ENCODE assay signal across 10 cellular contexts in the genomic region with DNA sequence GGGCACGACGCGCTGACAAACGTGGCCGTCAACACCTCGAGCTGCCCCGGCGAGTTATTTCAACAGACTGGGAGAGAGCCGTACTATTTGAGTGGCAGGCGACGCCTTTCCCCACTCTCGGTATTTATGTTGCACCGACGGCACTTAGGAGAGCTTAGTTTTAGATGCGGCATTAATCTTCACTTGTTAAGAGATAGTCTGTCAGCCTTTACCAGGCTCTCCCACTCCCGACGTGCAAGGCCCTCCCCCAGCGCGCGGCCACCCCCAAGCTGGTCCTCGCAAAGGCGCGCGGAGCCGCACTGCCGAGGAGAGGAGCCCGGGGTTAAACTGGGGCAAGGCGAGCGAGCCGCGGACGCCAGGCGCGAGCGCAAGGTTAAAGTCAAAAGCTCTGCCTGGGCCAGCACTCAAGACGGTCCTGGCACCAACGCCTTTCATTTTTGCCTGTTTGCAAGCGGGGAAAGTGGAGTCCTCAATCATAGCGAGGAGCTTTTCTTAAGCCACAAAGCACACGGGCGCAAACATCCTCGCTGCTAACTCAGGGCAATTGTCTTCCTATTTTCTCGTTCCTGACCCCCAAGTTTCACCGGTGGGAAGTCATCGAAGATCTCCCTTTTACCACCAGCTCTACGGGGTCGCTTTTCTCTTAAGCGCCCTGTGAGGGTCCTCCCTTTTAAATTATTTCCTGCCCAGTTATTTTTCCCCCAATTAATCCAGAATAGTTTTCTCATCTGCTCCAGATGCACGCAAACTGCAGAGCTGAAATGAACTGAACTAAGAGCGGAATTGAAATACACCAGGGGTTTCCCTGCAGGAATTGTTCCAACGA.
A peak's percentile ranks its signal among the peaks of the same experiment; 100 is the strongest.
DNase-seq lines count a peak whose midpoint lies in the region; ATAC-seq and TF ChIP-seq lines count a peak whose summit lies in the region.
"Had no signal": no experiment of that assay in that cellular context is flagged by ENCODE, and none has a peak within 500 bp of the region (broad histone marks: within the 10 kb centered on the region; RNA-seq: fewer than 3 reads in every experiment).

No MANE protein-coding gene starts in this region.

- peaks cover 52 to 79% (median 75%) of the 10 kb centered on the region in 5 donors for H3K27me3 ChIP-seq in subcutaneous abdominal adipose tissue (ENCODE audit: control insufficient read depth in 5 of 5, insufficient read depth in 4 of 5, low read length in 5 of 5)

- H3K9ac ChIP-seq in subcutaneous abdominal adipose tissue (ENCODE audit: low read length in 5 of 5): no peak overlapping the region

- no peaks in the 10 kb centered on the region for H3K36me3 ChIP-seq in subcutaneous abdominal adipose tissue (ENCODE audit: control insufficient read depth in 5 of 5, insufficient read depth in 5 of 5, low read length in 5 of 5)

- TF ChIP-seq CTCF in choroid plexus epithelial cell (conservative IDR thresholded peaks at IDR 0.05; ENCODE audit: low read depth, low read length): no peak

- DNase-seq in NCI-H345 (lab: John Stamatoyannopoulos, UW): peak; percentile 12
- no peak for DNase-seq in NCI-H345 treated with DMSO at 0.1 percent for 48 hours (lab: John Stamatoyannopoulos, UW; ENCODE audit: unreplicated experiment)
- DNase-seq in choroid plexus epithelial cell (ENCODE audit: low read depth): peak; percentile 23
- DNase-seq in kidney tubule cell (ENCODE audit: low spot score): peak; percentile 40
- DNase-seq in KBM-7: no peak
- DNase-seq: NCI-H2029; stimulated activated CD8-positive, alpha-beta memory T cell treated with anti-CD3 and anti-CD28 coated beads, Interleukin-4, amount 100 ng/mL, for 48 hours had no signal

- peak overlapping the region; percentile 39 for H3K4me3 ChIP-seq in choroid plexus epithelial cell (ENCODE audit: low read depth, low read length)
- peak overlapping the region in 4 of 5 donors; percentile 46 to 60 (median 48) for H3K4me3 ChIP-seq in subcutaneous abdominal adipose tissue (ENCODE audit: low read depth in 1 of 5, low read length in 5 of 5)

- no peak for ATAC-seq in HG03097 (IDR thresholded peaks at IDR 0.05; ENCODE audit: low FRiP score, unreplicated experiment)
- ATAC-seq in GM18511 (IDR thresholded peaks at IDR 0.05; ENCODE audit: unreplicated experiment): no peak

- H3K27ac ChIP-seq in subcutaneous abdominal adipose tissue (ENCODE audit: low read depth, low read length): no peak overlapping the region

- in situ Hi-C loops in KBM-7 (cut with MboI; ENCODE audit: low pct_unique_long_range_greater_than_20kb, low sequenced_read_pairs): no loop called here

- H3K4me1 ChIP-seq in subcutaneous abdominal adipose tissue (ENCODE audit: control insufficient read depth in 5 of 5, insufficient read depth in 5 of 5, low read length in 5 of 5): peaks cover 0 to 20% (median 16%) of the 10 kb centered on the region in 5 donors

- H3K9me3 ChIP-seq in subcutaneous abdominal adipose tissue (ENCODE audit: control insufficient read depth in 5 of 5, low read length in 5 of 5): no peaks in the 10 kb centered on the region

Comparison
In these comparisons a context has a peak if more than half of its experiments do, and no peak if none do; other contexts are left out.
1. DNase-seq: peak in NCI-H345 (single experiment), choroid plexus epithelial cell (single experiment) and kidney tubule cell (single experiment); none in NCI-H345 treated with DMSO at 0.1 percent for 48 hours (single experiment) and KBM-7 (single experiment).